ENCODE assay signal across 18 cellular contexts in genomic region chr4:19725130-19725529, GRCh38.
DNase-seq lines count a peak whose midpoint lies in the region; ATAC-seq and TF ChIP-seq lines count a peak whose summit lies in the region.
"Had no signal": no experiment of that assay in that cellular context is flagged by ENCODE, and none has a peak within 500 bp of the region (broad histone marks: within the 10 kb centered on the region; RNA-seq: fewer than 3 reads in every experiment).

No MANE protein-coding gene starts in this region.

- no CpG with 5 or more reads among the region's 3 CpGs for WGBS in IMR-90 (ENCODE audit: extremely low coverage in 2 of 2, insufficient read length in 1 of 2), 2 experiments
- 84 to 93% (median 86%) methylated on average over 3 of the region's 3 CpGs for whole genome bisulfite sequencing in stomach, 5 donors

- no peak overlapping the region for H3K27ac ChIP-seq in IMR-90 (ENCODE audit: insufficient read depth, low read length)
- H3K27ac ChIP-seq in stomach = no peak overlapping the region
- H3K27ac ChIP-seq: 22Rv1, BLaER1, C4-2B had no signal

- H4K20me1 ChIP-seq in IMR-90 (ENCODE audit: insufficient read depth, low read length) = no peaks in the 10 kb centered on the region
- H4K20me1 ChIP-seq: BLaER1 had no signal

- intact Hi-C loops in IMR-90 (cut with micrococcal nuclease) = no loop called here
- intact Hi-C loops in stomach (cut with DNase I; ENCODE audit: low total_unique reads) = no loop called here

- no peak overlapping the region for H2BK120ac ChIP-seq in IMR-90 (ENCODE audit: low read depth, low read length)

- no peak overlapping the region for H3K4ac ChIP-seq in IMR-90 (ENCODE audit: low read depth, low read length)

- no peak for TF ChIP-seq EP300 in stomach (IDR thresholded peaks at IDR 0.05)

- H3K18ac ChIP-seq in IMR-90 (ENCODE audit: low read depth, low read length) = no peak overlapping the region

- no peak overlapping the region for H2AFZ ChIP-seq in IMR-90 (replicated peaks; ENCODE audit: low read length, poor library complexity)

- no peak overlapping the region for H3K4me3 ChIP-seq in IMR-90 (ENCODE audit: insufficient read depth, low read depth, low read length)
- H3K4me3 ChIP-seq in adipocyte (ENCODE audit: low read length) = no peak overlapping the region
- H3K4me3 ChIP-seq in cardiac fibroblast (replicated peaks in 1 of 2; ENCODE audit: low read depth in 2 of 2, low read length in 2 of 2) = no peak overlapping the region
- H3K4me3 ChIP-seq in fibroblast of pulmonary artery (replicated peaks; ENCODE audit: low read depth, low read length) = no peak overlapping the region
- no peak overlapping the region for H3K4me3 ChIP-seq in stomach
- H3K4me3 ChIP-seq: BLaER1 had no signal

- no peak overlapping the region for H2BK15ac ChIP-seq in IMR-90 (ENCODE audit: low read depth, low read length)

- no peaks in the 10 kb centered on the region for H3K79me1 ChIP-seq in IMR-90 (ENCODE audit: low read depth in 1 of 2, low read length in 2 of 2)

- DNase-seq in IMR-90 (peak; percentile 12), adipocyte (ENCODE audit: low read depth) (peak; percentile 31), cardiac fibroblast (ENCODE audit: low read depth in 2 of 2) (peak; percentile 35 to 43), fibroblast of pulmonary artery (ENCODE audit: low read depth) (peak; percentile 65), NCI-H146 treated with DMSO at 0.1 percent for 48 hours (lab: John Stamatoyannopoulos, UW; ENCODE audit: unreplicated experiment) (no peak), NCI-H2227 treated with DMSO at 0.1 percent for 48 hours (lab: John Stamatoyannopoulos, UW) (no peak), stomach (no peak)
- DNase-seq: Caco-2; CD4-positive, CD25-positive, alpha-beta regulatory T cell; CD8-positive, alpha-beta T cell; DMS153; DND-41; H7; HCEC 1CT had no signal

- TF ChIP-seq CTCF in IMR-90 (conservative IDR thresholded peaks at IDR 0.05; ENCODE audit: low read depth, low read length) = no peak
- TF ChIP-seq CTCF in cardiac fibroblast (IDR thresholded peaks at IDR 0.05; ENCODE audit: low read depth, low read length) = no peak
- TF ChIP-seq CTCF in fibroblast of pulmonary artery (IDR thresholded peaks at IDR 0.05; ENCODE audit: low read length, missing control alignments) = no peak
- TF ChIP-seq CTCF in stomach (IDR thresholded peaks at IDR 0.05) = no peak

- no peak overlapping the region for H3K14ac ChIP-seq in IMR-90 (replicated peaks; ENCODE audit: low read depth, low read length)

- H4K8ac ChIP-seq in IMR-90 (ENCODE audit: low read depth in 2 of 2, low read length in 2 of 2) = no peak overlapping the region

- H3K23ac ChIP-seq in IMR-90 (ENCODE audit: low read depth, low read length) = no peak overlapping the region

- no peak overlapping the region for H3K56ac ChIP-seq in IMR-90 (ENCODE audit: extremely low read depth, insufficient read depth, low read length)

- POLR2A ChIA-PET in IMR-90 (lab: Charles Lee; ENCODE audit: unreplicated experiment) = no interaction called here

- dilution Hi-C loops in IMR-90 (cut with HindIII; ENCODE audit: low sequenced_read_pairs, unreplicated experiment) = no loop called here

- no peak overlapping the region for H2BK20ac ChIP-seq in IMR-90 (ENCODE audit: low read depth, low read length)

- H3K9me3 ChIP-seq in IMR-90 (ENCODE audit: control insufficient read depth, insufficient read depth, low read length) (no peaks in the 10 kb centered on the region), adipocyte (ENCODE audit: control insufficient read depth, low read length) (no peaks in the 10 kb centered on the region), stomach (no peaks in the 10 kb centered on the region)
- H3K9me3 ChIP-seq: Caco-2 had no signal

- in situ Hi-C loops in IMR-90 (cut with MboI; ENCODE audit: low sequenced_read_pairs) = no loop called here

- no peak overlapping the region for H2AK5ac ChIP-seq in IMR-90 (ENCODE audit: low read depth, low read length)

- H3K9ac ChIP-seq in IMR-90 (ENCODE audit: low read depth, low read length) (no peak overlapping the region), adipocyte (ENCODE audit: low read length) (no peak overlapping the region)
- H3K9ac ChIP-seq: BLaER1 had no signal

- no peak overlapping the region for H3K4me2 ChIP-seq in IMR-90 (ENCODE audit: low read depth, low read length)
- H3K4me2 ChIP-seq: BLaER1 had no signal

- H2AK9ac ChIP-seq in IMR-90 (replicated peaks; ENCODE audit: low read depth, low read length, poor library complexity) = no peak overlapping the region

- CTCF ChIA-PET in IMR-90 (lab: Yijun Ruan, JAX) = no interaction called here

- no peak overlapping the region for H4K91ac ChIP-seq in IMR-90 (ENCODE audit: insufficient read depth, low read depth, low read length)

- H3K4me1 ChIP-seq in IMR-90 (ENCODE audit: control insufficient read depth, insufficient read depth, low read length) (peaks cover 3% of the 10 kb centered on the region), adipocyte (ENCODE audit: control insufficient read depth, insufficient read depth, low read length) (no peaks in the 10 kb centered on the region), stomach (no peaks in the 10 kb centered on the region)
- H3K4me1 ChIP-seq: Caco-2 had no signal

- H3K27me3 ChIP-seq in IMR-90 (ENCODE audit: control insufficient read depth, insufficient read depth, low read length) (no peaks in the 10 kb centered on the region), adipocyte (replicated peaks; ENCODE audit: control insufficient read depth, insufficient read depth, low read length) (no peaks in the 10 kb centered on the region), stomach (no peaks in the 10 kb centered on the region)
- H3K27me3 ChIP-seq: BLaER1 had no signal

- BruUV-seq in IMR-90 (replicated peaks; lab: Mats Ljungman, UMichigan) = no TSS peak

- H3K9me1 ChIP-seq in IMR-90 (ENCODE audit: insufficient read depth, low read length) = peaks cover 3% of the 10 kb centered on the region; the same call in 1 of the 2 replicates

- no peak for ATAC-seq in IMR-90 (ENCODE audit: low read depth)
- ATAC-seq in GM18861 (IDR thresholded peaks at IDR 0.05; ENCODE audit: unreplicated experiment) = no peak
- ATAC-seq: CD8-positive, alpha-beta T cell had no signal

- H3K36me3 ChIP-seq in IMR-90 (ENCODE audit: control insufficient read depth, insufficient read depth, low read length) = no peaks in the 10 kb centered on the region
- H3K36me3 ChIP-seq in adipocyte (ENCODE audit: control insufficient read depth, insufficient read depth, low read length, severe bottlenecking) = no peaks in the 10 kb centered on the region
- no peaks in the 10 kb centered on the region for H3K36me3 ChIP-seq in stomach
- H3K36me3 ChIP-seq: BLaER1 had no signal

- H2BK5ac ChIP-seq in IMR-90 (ENCODE audit: low read depth, low read length, poor library complexity, severe bottlenecking) = no peak overlapping the region

- TF ChIP-seq RAD21 in IMR-90 (IDR thresholded peaks at IDR 0.05; ENCODE audit: low read length) = no peak

- no peak for TF ChIP-seq POLR2A in IMR-90 (IDR thresholded peaks at IDR 0.05; ENCODE audit: low read depth, low read length)
- no peak for TF ChIP-seq POLR2A in stomach (IDR thresholded peaks at IDR 0.05)

- no peak overlapping the region for H4K5ac ChIP-seq in IMR-90 (ENCODE audit: low read depth, low read length)

TF ChIP-seq in IMR-90, 13 proteins besides CTCF, POLR2A, EP300 and RAD21:
- no peak for TF ChIP-seq MAZ (IDR thresholded peaks at IDR 0.05; ENCODE audit: borderline replicate concordance, low read depth, low read length)
- no peak for TF ChIP-seq RFX5 (IDR thresholded peaks at IDR 0.05; ENCODE audit: low read depth, low read length)
- no peak for TF ChIP-seq BHLHE40 (IDR thresholded peaks at IDR 0.05; ENCODE audit: low read depth, low read length)

Comparison
In these comparisons a context has a peak if more than half of its experiments do, and no peak if none do; other contexts are left out.
1. DNase-seq: peak in IMR-90 (single experiment), adipocyte (single experiment), cardiac fibroblast (2 of 2) and fibroblast of pulmonary artery (single experiment); none in NCI-H146 treated with DMSO at 0.1 percent for 48 hours (single experiment), NCI-H2227 treated with DMSO at 0.1 percent for 48 hours (single experiment) and stomach (single experiment).